Comparison of ENCODE assay signal across 8 cellular contexts in the genomic region with DNA sequence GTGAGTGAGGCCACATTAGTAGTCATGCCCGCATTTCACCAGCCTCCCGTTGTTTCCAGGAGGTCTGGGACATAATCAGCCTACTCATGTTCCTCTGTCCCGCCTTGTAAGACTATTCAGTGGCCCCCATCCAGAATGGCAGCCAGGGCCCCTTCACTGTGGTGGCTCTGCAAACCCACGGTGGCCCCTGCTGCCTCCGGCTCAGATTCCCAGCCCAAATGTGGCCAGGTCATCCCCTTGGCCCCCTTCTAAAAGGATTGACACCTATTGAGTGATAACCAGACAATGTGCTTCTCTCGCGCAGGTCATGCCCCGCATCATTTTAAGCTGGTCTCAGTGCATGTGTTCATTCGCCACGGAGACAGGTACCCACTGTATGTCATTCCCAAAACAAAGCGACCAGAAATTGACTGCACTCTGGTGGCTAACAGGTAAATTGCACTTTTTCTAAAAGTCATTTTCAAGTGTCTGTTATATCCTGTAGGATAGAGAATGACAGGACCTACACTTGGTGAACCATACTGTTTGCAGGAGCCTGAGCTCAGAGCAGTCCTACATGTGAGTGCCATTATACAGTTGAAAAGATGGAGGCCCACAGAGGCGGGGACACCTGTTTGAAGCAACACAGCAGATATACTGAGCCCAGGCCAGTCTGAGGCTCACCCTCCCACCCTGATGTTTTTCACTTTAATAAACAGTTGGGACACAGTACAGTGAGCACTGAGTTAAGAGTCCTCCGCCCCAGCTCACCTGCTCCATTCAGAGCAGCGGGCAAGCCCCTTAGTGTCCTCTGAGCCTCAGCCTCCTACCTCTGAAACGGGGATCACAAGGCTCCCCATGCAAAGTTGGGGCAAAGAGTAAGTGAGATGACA. TPM values are rescaled to one million over a fixed set of nuclear protein-coding genes. Genes with fewer than 3 reads are reported as not detected.
DNase-seq lines count a peak whose midpoint lies in the region; TF ChIP-seq lines count a peak whose summit lies in the region.

No MANE protein-coding gene starts in this region.

- no peak for DNase-seq in CD14-positive monocyte (ENCODE audit: low spot score)
- peak; percentile 53 for DNase-seq in GM13976 (ENCODE audit: low spot score)
- peak; percentile 49 for DNase-seq in HT-29 (ENCODE audit: low spot score)
- DNase-seq in glomerular visceral epithelial cell (ENCODE audit: extremely low spot score), result peak; percentile 35
- DNase-seq in retinal pigment epithelial cell (ENCODE audit: low read depth), result no peak
- no peak for DNase-seq in activated CD4-positive, alpha-beta memory T cell treated with anti-CD3 and anti-CD28 coated beads for 36 hours
- no peak for DNase-seq in lower leg skin (ENCODE audit: low spot score in 2 of 2)

- H4K20me1 ChIP-seq in SU-DHL-6 (ENCODE audit: low read depth, low read length), result no peaks in the 10 kb centered on the region

- no peak overlapping the region for H3K4me2 ChIP-seq in SU-DHL-6 (ENCODE audit: low read depth, low read length, poor library complexity, severe bottlenecking)

- POLR2A ChIA-PET in activated CD4-positive, alpha-beta memory T cell treated with anti-CD3 and anti-CD28 coated beads for 36 hours (lab: Charles Lee), result interaction anchor here (0.6 to 1.1 kb wide), 2 partner anchors 12 to 48 kb away, joined by 5 to 6 read pairs; a partner anchor contains a TSS

- no peaks in the 10 kb centered on the region for H3F3A ChIP-seq in SU-DHL-6 (ENCODE audit: insufficient read depth)

- TF ChIP-seq CTCF in CD14-positive monocyte (IDR thresholded peaks at IDR 0.05), result peak; percentile 71
- TF ChIP-seq CTCF in GM13976 (IDR thresholded peaks at IDR 0.05; ENCODE audit: borderline replicate concordance, control extremely low read depth, extremely low read depth, insufficient read depth, missing control alignments), result peak; percentile 14
- TF ChIP-seq CTCF in SU-DHL-6 (IDR thresholded peaks at IDR 0.05; ENCODE audit: insufficient read depth, low read length, poor library complexity, severe bottlenecking), result peak; percentile 39
- peak; percentile 65 for TF ChIP-seq CTCF in retinal pigment epithelial cell (conservative IDR thresholded peaks at IDR 0.05; ENCODE audit: low read depth, low read length)
- TF ChIP-seq CTCF in lower leg skin (IDR thresholded peaks at IDR 0.05), result no peak

- H3K9me2 ChIP-seq in SU-DHL-6 (replicated peaks; ENCODE audit: insufficient read depth, low read length), result no peaks in the 10 kb centered on the region

- no peak overlapping the region for H3K4me3 Mint-ChIP-seq in CD14-positive monocyte
- H3K4me3 Mint-ChIP-seq in activated CD4-positive, alpha-beta memory T cell treated with anti-CD3 and anti-CD28 coated beads for 36 hours, result no peak overlapping the region

- H3K27ac ChIP-seq in SU-DHL-6 (ENCODE audit: low read depth, low read length), result no peak overlapping the region

- peak overlapping the region in 1 of 7 donors; percentile 14 for H3K27ac Mint-ChIP-seq in CD14-positive monocyte
- H3K27ac Mint-ChIP-seq in activated CD4-positive, alpha-beta memory T cell treated with anti-CD3 and anti-CD28 coated beads for 36 hours, result no peak overlapping the region

- H3K4me3 ChIP-seq in SU-DHL-6 (ENCODE audit: insufficient read depth, low read length, poor library complexity, severe bottlenecking) (no peak overlapping the region), retinal pigment epithelial cell (ENCODE audit: low read length) (no peak overlapping the region), lower leg skin (ENCODE audit: low read depth, poor library complexity, severe bottlenecking) (no peak overlapping the region)

- H3K36me3 Mint-ChIP-seq in CD14-positive monocyte, result peaks cover 40 to 48% of the 10 kb centered on the region in 2 donors
- H3K36me3 Mint-ChIP-seq in activated CD4-positive, alpha-beta memory T cell treated with anti-CD3 and anti-CD28 coated beads for 36 hours, result peaks cover 5% of the 10 kb centered on the region

- H3K9me3 ChIP-seq in SU-DHL-6 (ENCODE audit: insufficient read depth, low read length), result no peaks in the 10 kb centered on the region

- H3K9ac ChIP-seq in SU-DHL-6 (ENCODE audit: low read length), result no peak overlapping the region

- intact Hi-C loops in CD14-positive monocyte (cut with micrococcal nuclease) (loop anchor here in 1 of 2 donors (1.0 kb wide), 1 partner anchor 47 kb away; no protein-coding TSS in a partner anchor), lower leg skin (cut with DNase I; ENCODE audit: low total_unique reads) (loop anchor here (2.0 kb wide), 1 partner anchor 47 kb away; no protein-coding TSS in a partner anchor)
- intact Hi-C loops in activated CD4-positive, alpha-beta memory T cell treated with anti-CD3 and anti-CD28 coated beads for 36 hours (cut with micrococcal nuclease), result loop anchor here (1.0 kb wide), 1 partner anchor 48 kb away; a partner anchor contains a TSS

- in situ Hi-C loops in GM13976 (cut with MboI; ENCODE audit: low sequenced_read_pairs, unreplicated experiment), result no loop called here

- 46 to 60% methylated on average over 15 of the region's 15 CpGs for WGBS in lower leg skin, 2 donors

- no peaks in the 10 kb centered on the region for H3K27me3 ChIP-seq in SU-DHL-6 (ENCODE audit: low read length)

- H3K36me3 ChIP-seq in SU-DHL-6 (ENCODE audit: low read length), result no peaks in the 10 kb centered on the region

- peaks cover 22% of the 10 kb centered on the region for H3K4me1 Mint-ChIP-seq in CD14-positive monocyte
- peaks cover 20% of the 10 kb centered on the region for H3K4me1 Mint-ChIP-seq in activated CD4-positive, alpha-beta memory T cell treated with anti-CD3 and anti-CD28 coated beads for 36 hours (ENCODE audit: low read depth)

- H3K27me3 Mint-ChIP-seq in CD14-positive monocyte (ENCODE audit: low read depth in 3 of 3), result peaks cover 0 to 3% (median 0%) of the 10 kb centered on the region in 3 donors
- H3K27me3 Mint-ChIP-seq in activated CD4-positive, alpha-beta memory T cell treated with anti-CD3 and anti-CD28 coated beads for 36 hours, result no peaks in the 10 kb centered on the region

- CTCF ChIA-PET in activated CD4-positive, alpha-beta memory T cell treated with anti-CD3 and anti-CD28 coated beads for 36 hours (lab: Charles Lee), result interaction anchor here (0.5 to 6.9 kb wide), 9 partner anchors 9 to 46 kb away, joined by 3 to 84 read pairs (median 3); a partner anchor contains a TSS

- H3K79me2 ChIP-seq in SU-DHL-6 (ENCODE audit: insufficient read depth, low read length), result no peaks in the 10 kb centered on the region

- H2AFZ ChIP-seq in SU-DHL-6 (ENCODE audit: low read depth, low read length, severe bottlenecking), result no peak overlapping the region

- no peak for TF ChIP-seq POLR2A in lower leg skin (IDR thresholded peaks at IDR 0.05)

- no peaks in the 10 kb centered on the region for H3K9me3 Mint-ChIP-seq in CD14-positive monocyte
- H3K9me3 Mint-ChIP-seq in activated CD4-positive, alpha-beta memory T cell treated with anti-CD3 and anti-CD28 coated beads for 36 hours, result no peaks in the 10 kb centered on the region

RNA-seq across cellular contexts. Expression of a gene that starts 47.7 kb away (rescaled TPM):
- 1 to 10 TPM; 4.1 to 5.8 TPM for polyA plus RNA-seq in CD14-positive monocyte
- 6.2 and 9.7 TPM in 2 replicates for total RNA-seq in HT-29 (2014; rRNA removed; shearing (Covaris generic))
- total RNA-seq in activated CD4-positive, alpha-beta memory T cell treated with anti-CD3 and anti-CD28 coated beads for 36 hours, result 10 to 100 TPM in 1 of 2 experiments, 1 to 10 TPM in 1; 9.0 to 11.6 TPM
- total RNA-seq in lower leg skin, result 10 to 100 TPM in 2 of 4 donors, 1 to 10 TPM in 2; 8.8 to 14.5 (median 10.2) TPM

Comparison
In these comparisons a context has a peak if more than half of its experiments do, and no peak if none do; other contexts are left out.
1. DNase-seq: peak in GM13976 (single experiment), HT-29 (single experiment) and glomerular visceral epithelial cell (single experiment); none in CD14-positive monocyte (single experiment), retinal pigment epithelial cell (single experiment), activated CD4-positive, alpha-beta memory T cell treated with anti-CD3 and anti-CD28 coated beads for 36 hours (single experiment) and lower leg skin (0 of 2).
2. CTCF ChIP-seq: peak in CD14-positive monocyte (single experiment), GM13976 (single experiment), SU-DHL-6 (single experiment) and retinal pigment epithelial cell (single experiment); none in lower leg skin (0 of 3).